Comparison of ENCODE assay signal across 8 cellular contexts in the genomic region with DNA sequence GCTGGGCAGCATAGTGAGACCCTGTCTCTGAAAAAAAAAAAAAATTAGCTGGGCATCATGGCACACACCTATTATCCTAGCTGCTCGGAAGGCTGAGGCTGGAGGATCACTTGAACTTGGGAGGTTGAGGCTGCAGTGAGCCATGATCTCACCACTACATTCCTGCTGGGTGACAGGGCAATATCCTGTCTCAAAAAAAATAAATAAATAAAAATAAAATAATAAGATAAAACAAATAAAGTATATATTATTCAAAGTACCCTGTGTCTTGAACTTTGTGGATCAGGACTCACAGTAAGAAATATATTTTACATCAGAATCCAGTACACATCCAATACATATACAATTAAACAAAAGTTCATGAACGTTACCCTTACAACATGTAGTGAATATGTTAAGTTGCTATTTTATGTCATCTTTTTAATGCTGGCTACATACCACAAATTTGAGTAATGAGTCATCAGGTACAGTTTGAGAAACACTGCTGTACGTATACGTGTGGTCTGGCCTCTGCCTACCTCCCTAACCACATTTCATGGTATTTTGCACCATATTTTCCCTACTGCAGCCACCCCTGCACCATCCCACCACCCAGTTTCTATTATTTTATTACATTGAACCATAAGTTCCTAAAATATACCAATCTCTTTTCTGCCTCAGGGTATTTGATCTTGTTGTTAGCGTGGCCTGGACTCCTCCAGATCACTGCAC. TPM values are rescaled to one million over a fixed set of nuclear protein-coding genes. Genes with fewer than 3 reads are reported as not detected.
DNase-seq lines count a peak whose midpoint lies in the region; ATAC-seq and TF ChIP-seq lines count a peak whose summit lies in the region.

No MANE protein-coding gene starts in this region.

- H3K27ac ChIP-seq in mammary epithelial cell (ENCODE audit: insufficient read depth, low read depth, low read length) (peak overlapping the region; percentile 95), testis (no peak overlapping the region), substantia nigra (ENCODE audit: low read depth, low read length, poor library complexity, severe bottlenecking) (no peak overlapping the region)

- H3K9me2 ChIP-seq in Loucy (replicated peaks; ENCODE audit: low read depth, low read length), result no peaks in the 10 kb centered on the region

- DNase-seq in AG04449 (ENCODE audit: low read depth, low spot score), result peak; percentile 72
- DNase-seq in mammary epithelial cell, result peak; percentile 84
- no peak for DNase-seq in hippocampal formation (lab: John Stamatoyannopoulos, UW)
- DNase-seq in testis, result no peak
- no peak for DNase-seq in NCI-H510A (lab: John Stamatoyannopoulos, UW)
- DNase-seq in substantia nigra (lab: John Stamatoyannopoulos, UW), result no peak

- H3K4me2 ChIP-seq in Loucy (ENCODE audit: low read depth, low read length, poor library complexity, severe bottlenecking) (peak overlapping the region; percentile 61), mammary epithelial cell (ENCODE audit: insufficient read depth, low read depth, low read length) (peak overlapping the region; percentile 61)

- H3K36me3 ChIP-seq in Loucy (ENCODE audit: insufficient read depth, low read length), result no peaks in the 10 kb centered on the region
- H3K36me3 ChIP-seq in mammary epithelial cell (ENCODE audit: insufficient read depth, low read length), result peaks cover 4% of the 10 kb centered on the region
- no peaks in the 10 kb centered on the region for H3K36me3 ChIP-seq in testis (ENCODE audit: low read depth, missing control alignments)

- WGBS in mammary epithelial cell (ENCODE audit: low coverage, missing lambda C conversion rate), result 20% methylated on average over 5 of the region's 5 CpGs
- 90 to 92% methylated on average over 5 of the region's 5 CpGs for WGBS in testis, 2 donors

- no peak for TF ChIP-seq CTCF in AG04449 (IDR thresholded peaks at IDR 0.05; ENCODE audit: insufficient read depth, low read length, missing control alignments)
- no peak for TF ChIP-seq CTCF in Loucy (conservative IDR thresholded peaks at IDR 0.05; ENCODE audit: low read length)
- TF ChIP-seq CTCF in mammary epithelial cell (conservative IDR thresholded peaks at IDR 0.05 in 1 of 2, IDR thresholded peaks at IDR 0.05 in 1 of 2; ENCODE audit: extremely low read depth in 1 of 2, insufficient read depth in 1 of 2, low read depth in 1 of 2, low read length in 2 of 2), result no peak
- TF ChIP-seq CTCF in testis (IDR thresholded peaks at IDR 0.05), result no peak

- no peak for TF ChIP-seq POLR2A in testis (IDR thresholded peaks at IDR 0.05)

- intact Hi-C loops in mammary epithelial cell (cut with micrococcal nuclease), result loop anchor here (10.0 kb wide), 2 partner anchors 658 to 918 kb away; no protein-coding TSS in a partner anchor
- intact Hi-C loops in testis (cut with DNase I; ENCODE audit: low total_unique reads), result no loop called here

- no TSS peak for BruUV-seq in mammary epithelial cell (replicated peaks; lab: Mats Ljungman, UMichigan)

- H2AFZ ChIP-seq in Loucy (ENCODE audit: low read length), result 0 out of 2 replicates have a peak overlapping the region, but pooled peaks have one; percentile 19
- no peak overlapping the region for H2AFZ ChIP-seq in mammary epithelial cell (ENCODE audit: low read depth, low read length)

- peaks cover 37% of the 10 kb centered on the region for H3K79me2 ChIP-seq in Loucy (ENCODE audit: insufficient read depth, low read length)
- peaks cover 62% of the 10 kb centered on the region for H3K79me2 ChIP-seq in mammary epithelial cell (ENCODE audit: insufficient read depth, low read length)

- POLR2A ChIA-PET in AG04449 (lab: Yijun Ruan, JAX), result interaction anchor here (0.6 to 0.7 kb wide), 2 partner anchors 117 to 262 kb away, joined by 3 to 6 read pairs; no protein-coding TSS in a partner anchor

- H3K4me3 ChIP-seq in AG04449 (ENCODE audit: low read depth, low read length), result no peak overlapping the region
- peak overlapping the region; percentile 25 for H3K4me3 ChIP-seq in Loucy (ENCODE audit: low read length, poor library complexity, severe bottlenecking)
- no peak overlapping the region for H3K4me3 ChIP-seq in mammary epithelial cell (replicated peaks in 1 of 3; ENCODE audit: insufficient read depth in 1 of 3, low read depth in 2 of 3, low read length in 3 of 3)
- no peak overlapping the region for H3K4me3 ChIP-seq in testis

- H3K27me3 ChIP-seq in Loucy (ENCODE audit: insufficient read depth, low read length, poor library complexity, severe bottlenecking) (no peaks in the 10 kb centered on the region), mammary epithelial cell (ENCODE audit: insufficient read depth, low read length) (no peaks in the 10 kb centered on the region), testis (no peaks in the 10 kb centered on the region)

- H3K9me3 ChIP-seq in Loucy (ENCODE audit: insufficient read depth, low read depth, low read length) (no peaks in the 10 kb centered on the region; the same call in 1 of the 2 replicates), mammary epithelial cell (replicated peaks; ENCODE audit: insufficient read depth, low read length) (no peaks in the 10 kb centered on the region), testis (no peaks in the 10 kb centered on the region)

- H3F3A ChIP-seq in Loucy (ENCODE audit: low read depth), result no peaks in the 10 kb centered on the region

- peaks cover 52% of the 10 kb centered on the region for H3K4me1 ChIP-seq in Loucy (ENCODE audit: insufficient read depth, low read length, poor library complexity, severe bottlenecking)
- H3K4me1 ChIP-seq in mammary epithelial cell (ENCODE audit: insufficient read depth, low read length), result peaks cover 44% of the 10 kb centered on the region
- H3K4me1 ChIP-seq in testis, result peaks cover 4% of the 10 kb centered on the region

- ATAC-seq in GM18870 (IDR thresholded peaks at IDR 0.05; ENCODE audit: unreplicated experiment), result peak; percentile 43

- CTCF ChIA-PET in AG04449 (lab: Yijun Ruan, JAX), result interaction anchor here (1.4 to 4.3 kb wide), 3 partner anchors 14 to 1020 kb away, joined by 3 to 33 read pairs (median 5); no protein-coding TSS in a partner anchor
- CTCF ChIA-PET in mammary epithelial cell (lab: Charles Lee; ENCODE audit: low non-redundant PET), result no interaction called here

- dilution Hi-C loops in mammary epithelial cell (cut with HindIII; ENCODE audit: low sequenced_read_pairs), result no loop called here

- H3K9ac ChIP-seq in Loucy (ENCODE audit: low read depth, low read length, poor library complexity, severe bottlenecking) (peak overlapping the region; percentile 31), mammary epithelial cell (ENCODE audit: insufficient read depth, low read length) (peak overlapping the region; percentile 33)

- H4K20me1 ChIP-seq in Loucy (ENCODE audit: insufficient read depth, low read length, poor library complexity, severe bottlenecking) (no peaks in the 10 kb centered on the region), mammary epithelial cell (ENCODE audit: insufficient read depth, low read length) (no peaks in the 10 kb centered on the region)

- in situ Hi-C loops in mammary epithelial cell (cut with MboI; ENCODE audit: low sequenced_read_pairs in 2 of 2), result loop anchor here in 1 of 2 donors (25.0 kb wide), 1 partner anchor 251 kb away; a partner anchor contains a TSS

RNA-seq across cellular contexts. Expression of a gene that starts 4.4 kb away (rescaled TPM):
- total RNA-seq in mammary epithelial cell (10 to 100 TPM; 26.5 to 35.6 TPM), testis (10 to 100 TPM; 21.4 to 29.0 TPM)
- polyA plus RNA-seq in mammary epithelial cell (20.8 TPM), testis (ENCODE audit: insufficient read depth, low read depth, low replicate concordance) (24.0 TPM)
- polyA minus RNA-seq in mammary epithelial cell, result 18.2 TPM

RNA-seq across cellular contexts. Expression of a gene that starts 4.8 kb away (rescaled TPM):
- total RNA-seq in mammary epithelial cell, result 10 to 100 TPM; 36.5 to 48.3 TPM
- polyA plus RNA-seq in mammary epithelial cell, result 18.2 TPM
- polyA minus RNA-seq in mammary epithelial cell, result 14.2 TPM
- total RNA-seq in testis, result 10 to 100 TPM; 33.4 to 44.2 TPM
- 35.1 TPM for polyA plus RNA-seq in testis (ENCODE audit: insufficient read depth, low read depth, low replicate concordance)

Comparison
In these comparisons a context has a peak if more than half of its experiments do, and no peak if none do; other contexts are left out.
1. DNase-seq: peak in AG04449 (single experiment) and mammary epithelial cell (single experiment); none in hippocampal formation (0 of 2), testis (single experiment), NCI-H510A (single experiment) and substantia nigra (0 of 49).